Comparison of ENCODE assay signal across 15 cellular contexts in the genomic region with DNA sequence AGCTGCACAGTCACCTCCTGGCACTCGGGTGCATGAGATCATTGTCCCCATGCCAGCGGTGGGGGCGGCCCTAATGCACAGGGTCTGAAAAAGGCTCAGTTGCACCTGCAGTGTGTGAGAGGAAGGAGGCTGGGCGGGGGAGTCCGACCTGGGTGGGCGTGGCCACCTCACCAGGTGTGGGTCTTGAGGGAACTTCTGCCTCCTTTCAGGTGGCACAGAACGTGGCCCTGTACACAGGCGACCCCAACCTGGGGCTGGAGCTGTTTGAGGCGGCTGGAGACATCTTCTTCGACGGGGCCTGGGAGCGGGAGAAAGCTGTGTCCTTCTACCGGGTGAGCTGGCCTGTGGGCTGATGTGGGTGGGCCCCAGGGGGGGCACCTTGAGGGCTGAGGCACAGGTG.
DNase-seq lines count a peak whose midpoint lies in the region; ATAC-seq and TF ChIP-seq lines count a peak whose summit lies in the region.
"Had no signal": no experiment of that assay in that cellular context is flagged by ENCODE, and none has a peak within 500 bp of the region (broad histone marks: within the 10 kb centered on the region; RNA-seq: fewer than 3 reads in every experiment).

No MANE protein-coding gene starts in this region.

- H2AFZ ChIP-seq in DND-41 (ENCODE audit: low read depth, low read length): no peak overlapping the region
- H2AFZ ChIP-seq: GM23338 had no signal

- H3K4me1 ChIP-seq in DND-41 (ENCODE audit: insufficient read depth, low read length): peaks cover 7% of the 10 kb centered on the region; the same call in 1 of the 2 replicates

- no peaks in the 10 kb centered on the region for H3K9me3 Mint-ChIP-seq in memory B cell
- H3K9me3 Mint-ChIP-seq: CD8-positive, alpha-beta memory T cell; GM23338 had no signal

- H3K27me3 ChIP-seq in DND-41 (ENCODE audit: insufficient read depth, low read length, poor library complexity): no peaks in the 10 kb centered on the region

- no peaks in the 10 kb centered on the region for H3K27me3 Mint-ChIP-seq in memory B cell
- H3K27me3 Mint-ChIP-seq: CD8-positive, alpha-beta memory T cell had no signal

- no peaks in the 10 kb centered on the region for H3K79me2 ChIP-seq in DND-41 (ENCODE audit: insufficient read depth, low read length)

- no peak overlapping the region for H3K27ac ChIP-seq in DND-41 (ENCODE audit: low read length)

- H3K4me3 ChIP-seq in DND-41 (ENCODE audit: low read depth in 1 of 2, low read length in 2 of 2): no peak overlapping the region
- H3K4me3 ChIP-seq: GM23338 had no signal

- no peak overlapping the region for H3K9ac ChIP-seq in DND-41 (ENCODE audit: low read depth, low read length)
- H3K9ac ChIP-seq: SK-N-SH had no signal

- H3K36me3 Mint-ChIP-seq in memory B cell: peaks cover 14% of the 10 kb centered on the region

- peaks cover 35% of the 10 kb centered on the region for H3K36me3 ChIP-seq in DND-41 (ENCODE audit: insufficient read depth, low read length)

- 0 out of 3 replicates have a peak, but pooled peaks have one; percentile 27 for ATAC-seq in DND-41 (ENCODE audit: insufficient read depth, low read depth)
- ATAC-seq in memory B cell (ENCODE audit: low read depth): peak; percentile 33
- ATAC-seq in GM18858 (IDR thresholded peaks at IDR 0.05; ENCODE audit: unreplicated experiment): no peak
- ATAC-seq in GM19467 (IDR thresholded peaks at IDR 0.05; ENCODE audit: unreplicated experiment): no peak
- ATAC-seq: GM23338 had no signal

- peaks cover 8% of the 10 kb centered on the region; the same call in 1 of the 2 replicates for H4K20me1 ChIP-seq in DND-41 (ENCODE audit: insufficient read depth, low read length)

- no peak for TF ChIP-seq CTCF in DND-41 (IDR thresholded peaks at IDR 0.05; ENCODE audit: borderline replicate concordance, extremely low read depth, low read length, poor library complexity, severe bottlenecking)

- DNase-seq in DND-41: peak; percentile 25
- DNase-seq in NCI-H1105 (lab: John Stamatoyannopoulos, UW): peak; percentile 79
- peak; percentile 34 for DNase-seq in NCI-H510A treated with DMSO at 0.1 percent for 48 hours (lab: John Stamatoyannopoulos, UW)
- peak in 1 of 2 donors; percentile 30 for DNase-seq in memory B cell (ENCODE audit: low spot score in 2 of 2)
- DNase-seq in GF-D8 (lab: John Stamatoyannopoulos, UW): no peak
- no peak for DNase-seq in Ammon's horn (ENCODE audit: low spot score)
- DNase-seq: CD8-positive, alpha-beta memory T cell; NCI-H1092; NCI-H2081 treated with DMSO at 0.1 percent for 48 hours; NCI-H446 treated with DMSO at 0.1 percent for 48 hours; Right ventricle myocardium superior; SK-N-SH had no signal

- H3K4me3 Mint-ChIP-seq in memory B cell: no peak overlapping the region
- H3K4me3 Mint-ChIP-seq: GM23338 had no signal

- no peak overlapping the region for H3K4me2 ChIP-seq in DND-41 (ENCODE audit: insufficient read depth, low read length)
- H3K4me2 ChIP-seq: GM23338, SK-N-SH had no signal

- no peaks in the 10 kb centered on the region for H3K9me3 ChIP-seq in DND-41 (ENCODE audit: insufficient read depth, low read length, severe bottlenecking)
- H3K9me3 ChIP-seq: SK-N-SH had no signal

- no peak overlapping the region for H3K27ac Mint-ChIP-seq in memory B cell
- H3K27ac Mint-ChIP-seq: GM23338 had no signal

- peaks cover 22% of the 10 kb centered on the region for H3K4me1 Mint-ChIP-seq in memory B cell
- H3K4me1 Mint-ChIP-seq: GM23338 had no signal

Comparison
In these comparisons a context has a peak if more than half of its experiments do, and no peak if none do; other contexts are left out.
1. ATAC-seq: peak in DND-41 (single experiment) and memory B cell (single experiment); none in GM18858 (single experiment) and GM19467 (single experiment).
2. DNase-seq: peak in DND-41 (single experiment), NCI-H1105 (single experiment) and NCI-H510A treated with DMSO at 0.1 percent for 48 hours (single experiment); none in GF-D8 (single experiment) and Ammon's horn (single experiment).